Comparison of ENCODE assay signal across 8 cellular contexts in genomic region chr5:142108432-142109355, GRCh38. TPM values are rescaled to one million over a fixed set of nuclear protein-coding genes. Genes with fewer than 3 reads are reported as not detected.
DNase-seq lines count a peak whose midpoint lies in the region; ATAC-seq and TF ChIP-seq lines count a peak whose summit lies in the region.

Gene NDFIP1 (plus strand): TSS chr5:142108779. CDS start chr5:142108975, 196 bp downstream.

- POLR2A ChIA-PET in Caco-2 (lab: Charles Lee): no interaction called here
- POLR2A ChIA-PET in PC-3 (lab: Charles Lee; ENCODE audit: unreplicated experiment): interaction anchor here (0.7 kb wide), 1 partner anchor 358 kb away, joined by 4 read pairs; no protein-coding TSS in a partner anchor

- BruUV-seq in Caco-2 (replicated peaks; lab: Mats Ljungman, UMichigan): no TSS peak
- BruUV-seq in PC-3 (replicated peaks; lab: Mats Ljungman, UMichigan): no TSS peak

- H3K27ac Mint-ChIP-seq in Caco-2 (ENCODE audit: unreplicated experiment): peak within 1 kb of the TSS; percentile 82

- H3K9me3 ChIP-seq in Caco-2 (no peaks in the 10 kb centered on the region), PC-3 (ENCODE audit: low read length) (no peaks in the 10 kb centered on the region), esophagus (ENCODE audit: control insufficient read depth in 2 of 2, insufficient read depth in 1 of 2, low read depth in 1 of 2, low read length in 1 of 2) (no peaks in the 10 kb centered on the region), muscle layer of colon (ENCODE audit: low read length) (no peaks in the 10 kb centered on the region)

- peak; percentile 82 to 92 for DNase-seq in Caco-2
- peak; percentile 26 for DNase-seq in HS-5 (ENCODE audit: low read depth)
- peak; percentile 77 for DNase-seq in PC-3
- peak; percentile 90 for DNase-seq in activated T-cell treated with anti-CD3 and anti-CD28 coated beads, Interleukin-2, amount 50 U/mL, for 1 hour
- DNase-seq in stimulated activated CD8-positive, alpha-beta memory T cell treated with anti-CD3 and anti-CD28 coated beads, Interleukin-7, amount 100 ng/mL, for 1 hour (ENCODE audit: low read depth in 2 of 2): peak; percentile 66 to 74

- H3K9ac ChIP-seq in PC-3 (ENCODE audit: low read length) (peak within 1 kb of the TSS; percentile 92), muscle layer of colon (ENCODE audit: low read length) (peak within 1 kb of the TSS; percentile 93)

- no peaks in the 10 kb centered on the region for H4K20me1 ChIP-seq in PC-3 (ENCODE audit: low read length)

- ATAC-seq in GM19468 (IDR thresholded peaks at IDR 0.05; ENCODE audit: extremely low read depth, unreplicated experiment): peak; percentile 95
- ATAC-seq in PC-3: peak; percentile 94

- no peaks in the 10 kb centered on the region for H3F3A ChIP-seq in PC-3 (ENCODE audit: low read length, unreplicated experiment)

- H3K4me3 ChIP-seq in Caco-2 (ENCODE audit: low read depth, low read length): peak within 1 kb of the TSS; percentile 86
- H3K4me3 ChIP-seq in PC-3 (ENCODE audit: low read length): peak within 1 kb of the TSS; percentile 96
- peak within 1 kb of the TSS; percentile 84 to 98 for H3K4me3 ChIP-seq in esophagus (ENCODE audit: low read depth in 1 of 2, low read length in 2 of 2)
- peak within 1 kb of the TSS; percentile 44 to 90 for H3K4me3 ChIP-seq in muscle layer of colon (ENCODE audit: low read depth in 1 of 2, low read length in 2 of 2)

- WGBS in esophagus, 2 donors: 2 to 3% methylated on average over 57 to 106 of the region's 106 CpGs

- H3K27me3 Mint-ChIP-seq in Caco-2 (ENCODE audit: insufficient read depth, unreplicated experiment): no peaks in the 10 kb centered on the region

- no peaks in the 10 kb centered on the region for H3K9me2 ChIP-seq in PC-3 (replicated peaks; ENCODE audit: low read length)

- peak within 1 kb of the TSS; percentile 93 for H3K4me3 Mint-ChIP-seq in Caco-2 (ENCODE audit: unreplicated experiment)

- peak within 1 kb of the TSS; percentile 97 for H2AFZ ChIP-seq in PC-3 (ENCODE audit: low read length)

- TF ChIP-seq CTCF in Caco-2 (IDR thresholded peaks at IDR 0.05; ENCODE audit: insufficient read depth in 1 of 2, low read depth in 1 of 2, low read length in 1 of 2, severe bottlenecking in 1 of 2, unreplicated experiment in 1 of 2) (peak in 1 of 2 experiments; percentile 1), PC-3 (conservative IDR thresholded peaks at IDR 0.05; ENCODE audit: low read depth, low read length) (no peak)

- H3K27ac ChIP-seq in PC-3 (ENCODE audit: low read length) (peak within 1 kb of the TSS; percentile 35), esophagus (ENCODE audit: low read depth in 2 of 2, low read length in 1 of 2) (peak within 1 kb of the TSS; percentile 99 to 100), muscle layer of colon (ENCODE audit: low read depth, low read length) (peak within 1 kb of the TSS; percentile 88)

- H3K4me2 ChIP-seq in PC-3 (ENCODE audit: low read length): peak within 1 kb of the TSS; percentile 91

- H3K4me1 ChIP-seq in Caco-2: peaks cover 15% of the 10 kb centered on the region
- peaks cover 11% of the 10 kb centered on the region for H3K4me1 ChIP-seq in PC-3 (ENCODE audit: insufficient read depth, low read length)
- H3K4me1 ChIP-seq in esophagus (ENCODE audit: control insufficient read depth in 2 of 2, insufficient read depth in 2 of 2, low read length in 1 of 2): peaks cover 0 to 4% of the 10 kb centered on the region in 2 donors
- peaks cover 20% of the 10 kb centered on the region for H3K4me1 ChIP-seq in muscle layer of colon (ENCODE audit: insufficient read depth, low read length)

- H3K79me2 ChIP-seq in PC-3 (ENCODE audit: low read length): peaks cover 50% of the 10 kb centered on the region

- H3K27me3 ChIP-seq in Caco-2 (replicated peaks; ENCODE audit: control insufficient read depth, insufficient read depth, low read length) (no peaks in the 10 kb centered on the region), PC-3 (ENCODE audit: low read length) (no peaks in the 10 kb centered on the region), esophagus (ENCODE audit: control insufficient read depth in 1 of 2, insufficient read depth in 2 of 2, low read length in 2 of 2) (no peaks in the 10 kb centered on the region), muscle layer of colon (ENCODE audit: control insufficient read depth in 1 of 2, insufficient read depth in 2 of 2, low read length in 2 of 2) (no peaks in the 10 kb centered on the region)

- no peaks in the 10 kb centered on the region for H3K36me3 ChIP-seq in Caco-2 (ENCODE audit: control insufficient read depth, insufficient read depth, low read length)
- H3K36me3 ChIP-seq in PC-3 (ENCODE audit: low read depth, low read length): no peaks in the 10 kb centered on the region; the same call in 1 of the 2 replicates
- no peaks in the 10 kb centered on the region for H3K36me3 ChIP-seq in esophagus (ENCODE audit: control insufficient read depth in 2 of 2, insufficient read depth in 2 of 2, low read length in 1 of 2)
- no peaks in the 10 kb centered on the region for H3K36me3 ChIP-seq in muscle layer of colon (ENCODE audit: insufficient read depth, low read length)

- CTCF ChIA-PET in Caco-2 (lab: Charles Lee): interaction anchor here (0.9 kb wide), 1 partner anchor 139 kb away, joined by 3 read pairs; no protein-coding TSS in a partner anchor
- CTCF ChIA-PET in PC-3 (lab: Charles Lee): interaction anchor here (0.6 kb wide), 1 partner anchor 16 kb away, joined by 3 read pairs; no protein-coding TSS in a partner anchor

- H3K4me1 Mint-ChIP-seq in Caco-2 (ENCODE audit: low read depth, unreplicated experiment): no peaks in the 10 kb centered on the region

- intact Hi-C loops in Caco-2 (cut with micrococcal nuclease; ENCODE audit: unreplicated experiment): loop anchor here (2.0 kb wide), 1 partner anchor 36 kb away; no protein-coding TSS in a partner anchor
- intact Hi-C loops in PC-3 (cut with micrococcal nuclease): loop anchor here (5.0 kb wide), 2 partner anchors 34 to 51 kb away; no protein-coding TSS in a partner anchor

- H3K36me3 Mint-ChIP-seq in Caco-2 (ENCODE audit: insufficient read depth, unreplicated experiment): peaks cover 7% of the 10 kb centered on the region

- H3K9me3 Mint-ChIP-seq in Caco-2 (ENCODE audit: unreplicated experiment): no peaks in the 10 kb centered on the region

RNA-seq across cellular contexts. Expression of gene NDFIP1, which starts in this region (rescaled TPM):
- 49.0 and 51.6 TPM in 2 replicates for total RNA-seq in Caco-2 (2022)
- 33.5 and 38.2 TPM in 2 replicates for total RNA-seq in PC-3 (2014; rRNA removed)
- polyA plus RNA-seq in esophagus: 10 to 100 TPM; 14.1 to 24.4 TPM

Comparison
In these comparisons a context has a peak if more than half of its experiments do, and no peak if none do; other contexts are left out.
1. Peak in every context shown above with its lines: DNase-seq, ATAC-seq, H3K4me3 ChIP-seq and H3K27ac ChIP-seq.
2. DNase-seq: peak in every context shown above with its lines; median percentile 90 in activated T-cell treated with anti-CD3 and anti-CD28 coated beads, Interleukin-2, amount 50 U/mL, for 1 hour; 87 in Caco-2; 77 in PC-3; 70 in stimulated activated CD8-positive, alpha-beta memory T cell treated with anti-CD3 and anti-CD28 coated beads, Interleukin-7, amount 100 ng/mL, for 1 hour; 26 in HS-5.
3. H3K27ac ChIP-seq: peak in every context shown above with its lines; median percentile 100 in esophagus; 88 in muscle layer of colon; 35 in PC-3.